ENCODE assay signal across 10 cellular contexts in genomic region chr10:107914450-107915276, GRCh38.
DNase-seq lines count a peak whose midpoint lies in the region; ATAC-seq, FAIRE-seq and TF ChIP-seq lines count a peak whose summit lies in the region.
"Had no signal": no experiment of that assay in that cellular context is flagged by ENCODE, and none has a peak within 500 bp of the region (broad histone marks: within the 10 kb centered on the region; RNA-seq: fewer than 3 reads in every experiment).

No MANE protein-coding gene starts in this region.

- no TSS peak for BruUV-seq in MCF 10A (replicated peaks; lab: Mats Ljungman, UMichigan)

- H3K9me3 Mint-ChIP-seq in GM23338 = peaks cover 5% of the 10 kb centered on the region; the same call in 2 of the 3 replicates
- H3K9me3 Mint-ChIP-seq in MCF 10A (ENCODE audit: unreplicated experiment) = no peaks in the 10 kb centered on the region

- no peak for TF ChIP-seq CTCF in GM23338 (conservative IDR thresholded peaks at IDR 0.05; ENCODE audit: low read depth in 2 of 2)
- TF ChIP-seq CTCF in MCF 10A (IDR thresholded peaks at IDR 0.05; ENCODE audit: unreplicated experiment) = no peak

- peaks cover 12% of the 10 kb centered on the region; the same call in 1 of the 2 replicates for H3K27me3 ChIP-seq in GM23338 (ENCODE audit: insufficient read depth)
- H3K27me3 ChIP-seq in stomach smooth muscle (ENCODE audit: control insufficient read depth in 1 of 2, insufficient read depth in 2 of 2, low read length in 2 of 2) = peaks cover 11 to 16% of the 10 kb centered on the region in 2 donors

- FAIRE-seq in GM19239 (lab: Jason Lieb, UNC) = no peak

- H3K4me3 Mint-ChIP-seq in GM23338 (peak overlapping the region; percentile 80), MCF 10A (ENCODE audit: unreplicated experiment) (peak overlapping the region; percentile 68)

- H3F3A ChIP-seq in GM23338 (replicated peaks; ENCODE audit: low read depth) = no peaks in the 10 kb centered on the region

- POLR2A ChIA-PET in MCF 10A (lab: Yijun Ruan, JAX) = interaction anchor here (0.7 to 1.6 kb wide), 2 partner anchors 9 to 57 kb away, joined by 3 to 5 read pairs; no protein-coding TSS in a partner anchor

- DNase-seq in GM23338 (ENCODE audit: low spot score) (peak; percentile 67), MCF 10A (ENCODE audit: unreplicated experiment) (peak; percentile 9), kidney glomerular epithelial cell (lab: John Stamatoyannopoulos, UW) (peak; percentile 11), GM19239 (ENCODE audit: insufficient read length, low spot score) (no peak), T1000 (lab: John Stamatoyannopoulos, UW) (no peak), NCI-H187 treated with DMSO at 0.1 percent for 48 hours (lab: John Stamatoyannopoulos, UW) (no peak)
- DNase-seq: activated T-cell treated with anti-CD3 and anti-CD28 coated beads, Interleukin-2, amount 50 U/mL, for 1 hour had no signal

- H3K27ac Mint-ChIP-seq in GM23338 (no peak overlapping the region), MCF 10A (ENCODE audit: low read depth, unreplicated experiment) (no peak overlapping the region)

- intact Hi-C loops in MCF 10A (cut with micrococcal nuclease) = loop anchor here (2.0 kb wide), 3 partner anchors 58 to 506 kb away; no protein-coding TSS in a partner anchor

- peaks cover 76% of the 10 kb centered on the region for H3K4me1 ChIP-seq in GM23338 (ENCODE audit: insufficient read depth)
- H3K4me1 ChIP-seq in stomach smooth muscle (ENCODE audit: control insufficient read depth, insufficient read depth, low read length) = peaks cover 6% of the 10 kb centered on the region

- no peak overlapping the region for H3K27ac ChIP-seq in GM23338 (ENCODE audit: low read depth)
- H3K27ac ChIP-seq in stomach smooth muscle (ENCODE audit: low read length) = no peak overlapping the region

- H3K36me3 Mint-ChIP-seq in GM23338 (ENCODE audit: low read depth) (peaks cover 6% of the 10 kb centered on the region; the same call in 1 of the 3 replicates), MCF 10A (ENCODE audit: insufficient read depth, unreplicated experiment) (no peaks in the 10 kb centered on the region)

- H4K20me1 ChIP-seq in GM23338 (replicated peaks; ENCODE audit: insufficient read depth) = no peaks in the 10 kb centered on the region

- peak overlapping the region; percentile 80 for H2AFZ ChIP-seq in GM23338

- no peaks in the 10 kb centered on the region for H3K9me2 ChIP-seq in GM23338 (ENCODE audit: insufficient read depth)

- H3K4me1 Mint-ChIP-seq in GM23338 (peaks cover 61% of the 10 kb centered on the region), MCF 10A (ENCODE audit: insufficient read depth, unreplicated experiment) (peaks cover 9% of the 10 kb centered on the region)

- CTCF ChIA-PET in MCF 10A (lab: Yijun Ruan, JAX) = interaction anchor here (0.6 to 1.7 kb wide), 4 partner anchors 12 to 1141 kb away, joined by 3 to 4 read pairs (median 4); no protein-coding TSS in a partner anchor

- peak overlapping the region; percentile 77 for H3K4me3 ChIP-seq in GM23338
- H3K4me3 ChIP-seq in stomach smooth muscle (ENCODE audit: low read length in 2 of 2) = peak overlapping the region; percentile 19 to 54

- H3K79me2 ChIP-seq in GM23338 (replicated peaks; ENCODE audit: insufficient read depth) = no peaks in the 10 kb centered on the region

- peak; percentile 80 for ATAC-seq in GM23338
- ATAC-seq in HG02885 (IDR thresholded peaks at IDR 0.05; ENCODE audit: poor library complexity, unreplicated experiment) = no peak
- ATAC-seq: Panc1 had no signal

- no peaks in the 10 kb centered on the region for H3K9me3 ChIP-seq in stomach smooth muscle (ENCODE audit: control insufficient read depth in 2 of 2, low read length in 2 of 2)

- H3K36me3 ChIP-seq in GM23338 (ENCODE audit: insufficient read depth) (no peaks in the 10 kb centered on the region), stomach smooth muscle (ENCODE audit: control insufficient read depth in 2 of 2, insufficient read depth in 2 of 2, low read length in 2 of 2) (no peaks in the 10 kb centered on the region)

- peaks cover 9% of the 10 kb centered on the region for H3K27me3 Mint-ChIP-seq in GM23338 (ENCODE audit: insufficient read depth, low read depth, poor library complexity)
- H3K27me3 Mint-ChIP-seq in MCF 10A (ENCODE audit: insufficient read depth, unreplicated experiment) = no peaks in the 10 kb centered on the region

- peak overlapping the region; percentile 97 for H3K4me2 ChIP-seq in GM23338

- H3K9ac ChIP-seq in stomach smooth muscle (ENCODE audit: low read length in 2 of 2) = no peak overlapping the region

TF ChIP-seq in GM23338, 12 proteins besides CTCF, POLR2A, EP300 and RAD21:
- peak; percentile 68 for TF ChIP-seq ZNF331 (CRISPR knock-in tag; IDR thresholded peaks at IDR 0.05; ENCODE audit: low read depth)
- no peak for TF ChIP-seq ZNF114 (CRISPR knock-in tag; IDR thresholded peaks at IDR 0.05)

Comparison
In these comparisons a context has a peak if more than half of its experiments do, and no peak if none do; other contexts are left out.
1. DNase-seq: peak in GM23338 (single experiment), MCF 10A (single experiment) and kidney glomerular epithelial cell (single experiment); none in GM19239 (single experiment), T1000 (single experiment) and NCI-H187 treated with DMSO at 0.1 percent for 48 hours (single experiment).